22 cellular contexts compared by ENCODE assay signal in the genomic region with DNA sequence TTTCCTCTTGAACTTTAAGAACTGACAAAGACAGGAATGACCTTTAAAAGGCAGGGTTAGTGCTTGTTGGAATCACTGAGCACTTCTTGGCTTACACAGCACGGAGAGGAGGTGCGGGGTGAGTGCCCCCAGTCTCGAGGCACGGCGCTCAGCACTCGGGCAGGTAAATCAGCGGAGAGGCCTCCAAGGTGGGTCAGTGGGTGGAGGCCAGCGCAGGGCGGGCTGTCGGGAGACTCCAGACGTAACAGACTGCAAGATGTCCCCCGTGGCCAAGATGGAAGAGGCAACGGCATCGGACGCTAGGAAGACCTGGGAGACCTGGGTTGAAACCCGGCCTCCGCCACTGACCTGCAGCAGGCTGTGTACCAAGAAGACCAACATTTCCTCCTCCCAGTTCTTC.
DNase-seq lines count a peak whose midpoint lies in the region; ATAC-seq and TF ChIP-seq lines count a peak whose summit lies in the region.
"Had no signal": no experiment of that assay in that cellular context is flagged by ENCODE, and none has a peak within 500 bp of the region (broad histone marks: within the 10 kb centered on the region; RNA-seq: fewer than 3 reads in every experiment).

No MANE protein-coding gene starts in this region.

- DNase-seq in activated naive CD8-positive, alpha-beta T cell treated with anti-CD3 and anti-CD28 coated beads, Interleukin-2, amount 10 ng/mL, durations not matched to agents 7 days and 5 days, result no peak
- DNase-seq in activated naive CD8-positive, alpha-beta T cell treated with anti-CD3 and anti-CD28 coated beads, Interleukin-2, amount 50 U/mL, for 24 hours, result no peak
- DNase-seq in WTC11 (ENCODE audit: low spot score), result no peak
- no peak for DNase-seq in naive thymus-derived CD4-positive, alpha-beta T cell
- DNase-seq: DMS53, GDM1, H7, IMR-90, NCI-H1105, NCI-H146, NCI-H2029 treated with DMSO at 0.1 percent for 48 hours, NCI-H345, NCI-H524 treated with DMSO at 0.1 percent for 48 hours, NCI-H82 had no signal

- H3K4me3 Mint-ChIP-seq in activated naive CD8-positive, alpha-beta T cell treated with anti-CD3 and anti-CD28 coated beads, Interleukin-2, amount 10 ng/mL, durations not matched to agents 7 days and 5 days, result no peak overlapping the region
- H3K4me3 Mint-ChIP-seq in activated naive CD8-positive, alpha-beta T cell treated with anti-CD3 and anti-CD28 coated beads, Interleukin-2, amount 50 U/mL, for 24 hours, result no peak overlapping the region
- H3K4me3 Mint-ChIP-seq in WTC11, result no peak overlapping the region
- peak overlapping the region in 5 of 10 donors; percentile 25 to 82 (median 76) for H3K4me3 Mint-ChIP-seq in naive thymus-derived CD4-positive, alpha-beta T cell
- H3K4me3 Mint-ChIP-seq: B cell had no signal

- intact Hi-C loops in naive thymus-derived CD4-positive, alpha-beta T cell (cut with micrococcal nuclease), result no loop called here

- POLR2A ChIA-PET in activated naive CD8-positive, alpha-beta T cell treated with anti-CD3 and anti-CD28 coated beads, Interleukin-2, amount 10 ng/mL, durations not matched to agents 7 days and 5 days (lab: Charles Lee), result no interaction called here
- POLR2A ChIA-PET in WTC11 (lab: Charles Lee), result interaction anchor here (1.0 kb wide), 1 partner anchor 107 kb away, joined by 3 read pairs; no protein-coding TSS in a partner anchor
- POLR2A ChIA-PET in naive thymus-derived CD4-positive, alpha-beta T cell (lab: Charles Lee), result no interaction called here

- H3K9ac ChIP-seq in skeletal muscle satellite cell (ENCODE audit: low read depth, low read length), result peak overlapping the region; percentile 71
- H3K9ac ChIP-seq: KMS-11 had no signal

- no peaks in the 10 kb centered on the region for H3K9me3 Mint-ChIP-seq in activated naive CD8-positive, alpha-beta T cell treated with anti-CD3 and anti-CD28 coated beads, Interleukin-2, amount 10 ng/mL, durations not matched to agents 7 days and 5 days
- H3K9me3 Mint-ChIP-seq in activated naive CD8-positive, alpha-beta T cell treated with anti-CD3 and anti-CD28 coated beads, Interleukin-2, amount 50 U/mL, for 24 hours, result no peaks in the 10 kb centered on the region
- H3K9me3 Mint-ChIP-seq in WTC11, result no peaks in the 10 kb centered on the region
- H3K9me3 Mint-ChIP-seq in naive thymus-derived CD4-positive, alpha-beta T cell, result no peaks in the 10 kb centered on the region

- peak overlapping the region; percentile 54 for H3K27ac Mint-ChIP-seq in activated naive CD8-positive, alpha-beta T cell treated with anti-CD3 and anti-CD28 coated beads, Interleukin-2, amount 10 ng/mL, durations not matched to agents 7 days and 5 days
- H3K27ac Mint-ChIP-seq in activated naive CD8-positive, alpha-beta T cell treated with anti-CD3 and anti-CD28 coated beads, Interleukin-2, amount 50 U/mL, for 24 hours, result no peak overlapping the region
- H3K27ac Mint-ChIP-seq in WTC11, result peak overlapping the region; percentile 49; the same call in 1 of the 2 replicates
- peak overlapping the region in 5 of 9 donors; percentile 43 to 93 (median 79) for H3K27ac Mint-ChIP-seq in naive thymus-derived CD4-positive, alpha-beta T cell

- H3K4me3 ChIP-seq in naive thymus-derived CD4-positive, alpha-beta T cell (ENCODE audit: low read length), result no peak overlapping the region
- no peak overlapping the region for H3K4me3 ChIP-seq in skeletal muscle satellite cell (ENCODE audit: low read length)
- H3K4me3 ChIP-seq: A549 had no signal

- H3K4me2 ChIP-seq in skeletal muscle satellite cell (ENCODE audit: low read length), result no peak overlapping the region
- H3K4me2 ChIP-seq: A549, KMS-11 had no signal

- no peaks in the 10 kb centered on the region for H3K9me3 ChIP-seq in naive thymus-derived CD4-positive, alpha-beta T cell (ENCODE audit: control insufficient read depth in 2 of 3, low read length in 3 of 3)
- H3K9me3 ChIP-seq in skeletal muscle satellite cell (replicated peaks; ENCODE audit: low read length), result no peaks in the 10 kb centered on the region
- H3K9me3 ChIP-seq: A549 had no signal

- peaks cover 0 to 18% of the 10 kb centered on the region in 2 donors for H3K4me1 ChIP-seq in naive thymus-derived CD4-positive, alpha-beta T cell (ENCODE audit: control insufficient read depth in 2 of 2, insufficient read depth in 2 of 2, low read length in 2 of 2)
- H3K4me1 ChIP-seq in skeletal muscle satellite cell (ENCODE audit: control insufficient read depth, insufficient read depth, low read length), result peaks cover 21% of the 10 kb centered on the region
- H3K4me1 ChIP-seq: A549 had no signal

- H3K36me3 Mint-ChIP-seq in activated naive CD8-positive, alpha-beta T cell treated with anti-CD3 and anti-CD28 coated beads, Interleukin-2, amount 10 ng/mL, durations not matched to agents 7 days and 5 days, result peaks cover 4% of the 10 kb centered on the region
- peaks cover 12% of the 10 kb centered on the region for H3K36me3 Mint-ChIP-seq in activated naive CD8-positive, alpha-beta T cell treated with anti-CD3 and anti-CD28 coated beads, Interleukin-2, amount 50 U/mL, for 24 hours (ENCODE audit: low read depth)
- H3K36me3 Mint-ChIP-seq in WTC11, result peaks cover 4% of the 10 kb centered on the region; the same call in 1 of the 2 replicates
- H3K36me3 Mint-ChIP-seq in naive thymus-derived CD4-positive, alpha-beta T cell, result peaks cover 0 to 4% (median 4%) of the 10 kb centered on the region in 5 donors

- CTCF ChIA-PET in WTC11 (lab: Charles Lee), result interaction anchor here (0.5 kb wide), 1 partner anchor 92 kb away, joined by 4 read pairs; no protein-coding TSS in a partner anchor
- CTCF ChIA-PET in naive thymus-derived CD4-positive, alpha-beta T cell (lab: Charles Lee), result interaction anchor here (1.0 kb wide), 1 partner anchor 16 kb away, joined by 3 read pairs; no protein-coding TSS in a partner anchor

- H3K27ac ChIP-seq in naive thymus-derived CD4-positive, alpha-beta T cell (ENCODE audit: low read depth, low read length), result no peak overlapping the region
- H3K27ac ChIP-seq: A549, KMS-11 had no signal

- peaks cover 28% of the 10 kb centered on the region for H3K4me1 Mint-ChIP-seq in activated naive CD8-positive, alpha-beta T cell treated with anti-CD3 and anti-CD28 coated beads, Interleukin-2, amount 10 ng/mL, durations not matched to agents 7 days and 5 days
- peaks cover 29% of the 10 kb centered on the region for H3K4me1 Mint-ChIP-seq in activated naive CD8-positive, alpha-beta T cell treated with anti-CD3 and anti-CD28 coated beads, Interleukin-2, amount 50 U/mL, for 24 hours
- peaks cover 6% of the 10 kb centered on the region for H3K4me1 Mint-ChIP-seq in WTC11
- peaks cover 27 to 64% (median 50%) of the 10 kb centered on the region in 7 donors for H3K4me1 Mint-ChIP-seq in naive thymus-derived CD4-positive, alpha-beta T cell

- no peak for TF ChIP-seq CTCF in WTC11 (IDR thresholded peaks at IDR 0.05)

- H3K36me3 ChIP-seq in naive thymus-derived CD4-positive, alpha-beta T cell (ENCODE audit: control insufficient read depth in 2 of 3, insufficient read depth in 3 of 3, low read length in 3 of 3), result no peaks in the 10 kb centered on the region
- no peaks in the 10 kb centered on the region for H3K36me3 ChIP-seq in skeletal muscle satellite cell (ENCODE audit: insufficient read depth, low read length)

- no peaks in the 10 kb centered on the region for H3K27me3 Mint-ChIP-seq in activated naive CD8-positive, alpha-beta T cell treated with anti-CD3 and anti-CD28 coated beads, Interleukin-2, amount 10 ng/mL, durations not matched to agents 7 days and 5 days
- no peaks in the 10 kb centered on the region for H3K27me3 Mint-ChIP-seq in activated naive CD8-positive, alpha-beta T cell treated with anti-CD3 and anti-CD28 coated beads, Interleukin-2, amount 50 U/mL, for 24 hours
- H3K27me3 Mint-ChIP-seq in WTC11 (ENCODE audit: low read depth), result no peaks in the 10 kb centered on the region
- no peaks in the 10 kb centered on the region for H3K27me3 Mint-ChIP-seq in naive thymus-derived CD4-positive, alpha-beta T cell
- H3K27me3 Mint-ChIP-seq: B cell had no signal

- no peak for ATAC-seq in activated naive CD8-positive, alpha-beta T cell treated with anti-CD3 and anti-CD28 coated beads, Interleukin-2, amount 10 ng/mL, durations not matched to agents 7 days and 5 days (ENCODE audit: low read depth)
- no peak for ATAC-seq in activated naive CD8-positive, alpha-beta T cell treated with anti-CD3 and anti-CD28 coated beads, Interleukin-2, amount 50 U/mL, for 24 hours
- no peak for ATAC-seq in WTC11
- ATAC-seq in naive thymus-derived CD4-positive, alpha-beta T cell, result no peak
- no peak for ATAC-seq in HG03354 (IDR thresholded peaks at IDR 0.05; ENCODE audit: poor library complexity, severe bottlenecking, unreplicated experiment)
- no peak for ATAC-seq in HG02870 (IDR thresholded peaks at IDR 0.05; ENCODE audit: unreplicated experiment)
- ATAC-seq in GM18517 (IDR thresholded peaks at IDR 0.05; ENCODE audit: unreplicated experiment), result no peak
- ATAC-seq: A549, Panc1 had no signal

- H3K27me3 ChIP-seq in naive thymus-derived CD4-positive, alpha-beta T cell (ENCODE audit: control insufficient read depth in 2 of 2, insufficient read depth in 2 of 2, low read length in 2 of 2), result no peaks in the 10 kb centered on the region
- H3K27me3 ChIP-seq in skeletal muscle satellite cell (ENCODE audit: control insufficient read depth, insufficient read depth, low read length), result no peaks in the 10 kb centered on the region

TF ChIP-seq in WTC11, 78 proteins besides CTCF, POLR2A, EP300 and RAD21 (continues in another document):
- TF ChIP-seq JUN (CRISPR knock-in tag; IDR thresholded peaks at IDR 0.05) (no peak), ZBTB21 (CRISPR knock-in tag; IDR thresholded peaks at IDR 0.05; ENCODE audit: borderline replicate concordance) (no peak), NFATC4 (CRISPR knock-in tag; IDR thresholded peaks at IDR 0.05) (no peak), ATF1 (CRISPR knock-in tag; IDR thresholded peaks at IDR 0.05) (no peak), CREB1 (CRISPR knock-in tag; IDR thresholded peaks at IDR 0.05) (no peak), ZNF232 (CRISPR knock-in tag; IDR thresholded peaks at IDR 0.05) (no peak)
- TF ChIP-seq, protein P1, sequence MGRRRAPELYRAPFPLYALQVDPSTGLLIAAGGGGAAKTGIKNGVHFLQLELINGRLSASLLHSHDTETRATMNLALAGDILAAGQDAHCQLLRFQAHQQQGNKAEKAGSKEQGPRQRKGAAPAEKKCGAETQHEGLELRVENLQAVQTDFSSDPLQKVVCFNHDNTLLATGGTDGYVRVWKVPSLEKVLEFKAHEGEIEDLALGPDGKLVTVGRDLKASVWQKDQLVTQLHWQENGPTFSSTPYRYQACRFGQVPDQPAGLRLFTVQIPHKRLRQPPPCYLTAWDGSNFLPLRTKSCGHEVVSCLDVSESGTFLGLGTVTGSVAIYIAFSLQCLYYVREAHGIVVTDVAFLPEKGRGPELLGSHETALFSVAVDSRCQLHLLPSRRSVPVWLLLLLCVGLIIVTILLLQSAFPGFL (CRISPR knock-in tag; IDR thresholded peaks at IDR 0.05; ENCODE audit: borderline replicate concordance), result no peak
